ENCODE assay signal across 16 cellular contexts in the genomic region with DNA sequence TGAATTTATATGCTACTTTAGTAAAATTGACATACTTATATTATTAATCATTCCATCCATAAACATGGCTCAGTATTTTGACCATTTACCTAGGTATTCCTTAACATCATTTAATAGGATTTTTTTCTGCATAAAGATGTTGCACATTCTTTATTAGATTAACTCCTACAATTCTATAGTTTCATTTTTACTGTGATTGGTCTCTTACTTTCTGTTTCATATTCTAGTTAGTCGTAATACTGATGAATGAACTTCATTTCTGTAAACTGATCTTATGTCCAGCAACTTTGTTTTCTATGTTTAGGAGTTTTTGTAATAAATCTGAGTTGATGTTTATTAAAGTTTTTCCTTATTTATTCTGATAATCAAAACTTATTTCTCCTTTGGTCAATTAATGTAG.
DNase-seq lines count a peak whose midpoint lies in the region; ATAC-seq lines count a peak whose summit lies in the region.
"Had no signal": no experiment of that assay in that cellular context is flagged by ENCODE, and none has a peak within 500 bp of the region (broad histone marks: within the 10 kb centered on the region; RNA-seq: fewer than 3 reads in every experiment).

No MANE protein-coding gene starts in this region.

- H3K36me3 Mint-ChIP-seq in activated T-cell treated with anti-CD3 and anti-CD28 coated beads, Interleukin-2, amount 50 U/mL, for 4 hours (ENCODE audit: insufficient read depth) = no peaks in the 10 kb centered on the region
- no peaks in the 10 kb centered on the region for H3K36me3 Mint-ChIP-seq in activated T-cell treated with anti-CD3 and anti-CD28 coated beads, Interleukin-2, amount 50 U/mL, for 24 hours (ENCODE audit: low read depth)
- no peaks in the 10 kb centered on the region for H3K36me3 Mint-ChIP-seq in naive thymus-derived CD8-positive, alpha-beta T cell

- no peak overlapping the region for H3K27ac Mint-ChIP-seq in activated T-cell treated with anti-CD3 and anti-CD28 coated beads, Interleukin-2, amount 50 U/mL, for 24 hours
- H3K27ac Mint-ChIP-seq in naive thymus-derived CD8-positive, alpha-beta T cell = peak overlapping the region in 2 of 10 donors; percentile 11 to 49

- H3K4me3 Mint-ChIP-seq in activated T-cell treated with anti-CD3 and anti-CD28 coated beads, Interleukin-2, amount 50 U/mL, for 4 hours = peak overlapping the region; percentile 24
- no peak overlapping the region for H3K4me3 Mint-ChIP-seq in activated T-cell treated with anti-CD3 and anti-CD28 coated beads, Interleukin-2, amount 50 U/mL, for 24 hours
- peak overlapping the region; percentile 7 to 72 (median 30) for H3K4me3 Mint-ChIP-seq in naive thymus-derived CD8-positive, alpha-beta T cell

- POLR2A ChIA-PET in naive thymus-derived CD8-positive, alpha-beta T cell (lab: Charles Lee) = no interaction called here

- DNase-seq in activated T-cell treated with anti-CD3 and anti-CD28 coated beads, Interleukin-2, amount 50 U/mL, for 4 hours = no peak
- no peak for DNase-seq in activated T-cell treated with anti-CD3 and anti-CD28 coated beads, Interleukin-2, amount 50 U/mL, for 24 hours
- DNase-seq in naive thymus-derived CD8-positive, alpha-beta T cell = no peak
- no peak for DNase-seq in SHP77 treated with DMSO at 0.1 percent for 48 hours (lab: John Stamatoyannopoulos, UW)
- no peak for DNase-seq in activated CD4-positive, alpha-beta T cell treated with anti-CD3 and anti-CD28 coated beads, Interleukin-2, amount 50 U/mL, for 4 hours
- no peak for DNase-seq in EL
- DNase-seq: 8988T; activated CD4-positive, alpha-beta T cell treated with anti-CD3 and anti-CD28 coated beads for 1 hour; amygdala; effector memory CD4-positive, alpha-beta T cell; GOT3; NCI-H2171 treated with DMSO at 0.1 percent for 48 hours; right lobe of liver; SIG-M5 had no signal

- ATAC-seq in activated T-cell treated with anti-CD3 and anti-CD28 coated beads, Interleukin-2, amount 50 U/mL, for 4 hours = no peak
- ATAC-seq in GM21825 (IDR thresholded peaks at IDR 0.05; ENCODE audit: unreplicated experiment) (peak; percentile 81), HG03342 (IDR thresholded peaks at IDR 0.05; ENCODE audit: unreplicated experiment) (peak; percentile 91)
- ATAC-seq in naive thymus-derived CD8-positive, alpha-beta T cell = no peak

- H3K27me3 Mint-ChIP-seq in activated T-cell treated with anti-CD3 and anti-CD28 coated beads, Interleukin-2, amount 50 U/mL, for 4 hours (ENCODE audit: low read depth) = no peaks in the 10 kb centered on the region
- no peaks in the 10 kb centered on the region for H3K27me3 Mint-ChIP-seq in activated T-cell treated with anti-CD3 and anti-CD28 coated beads, Interleukin-2, amount 50 U/mL, for 24 hours
- H3K27me3 Mint-ChIP-seq in naive thymus-derived CD8-positive, alpha-beta T cell = no peaks in the 10 kb centered on the region

- peaks cover 6% of the 10 kb centered on the region for H3K4me1 Mint-ChIP-seq in activated T-cell treated with anti-CD3 and anti-CD28 coated beads, Interleukin-2, amount 50 U/mL, for 4 hours (ENCODE audit: low read depth)
- peaks cover 10% of the 10 kb centered on the region for H3K4me1 Mint-ChIP-seq in activated T-cell treated with anti-CD3 and anti-CD28 coated beads, Interleukin-2, amount 50 U/mL, for 24 hours (ENCODE audit: low read depth)
- H3K4me1 Mint-ChIP-seq in naive thymus-derived CD8-positive, alpha-beta T cell = peaks cover 3 to 12% (median 11%) of the 10 kb centered on the region in 4 donors

- no peaks in the 10 kb centered on the region for H3K9me3 Mint-ChIP-seq in activated T-cell treated with anti-CD3 and anti-CD28 coated beads, Interleukin-2, amount 50 U/mL, for 4 hours
- H3K9me3 Mint-ChIP-seq in activated T-cell treated with anti-CD3 and anti-CD28 coated beads, Interleukin-2, amount 50 U/mL, for 24 hours = no peaks in the 10 kb centered on the region
- H3K9me3 Mint-ChIP-seq in naive thymus-derived CD8-positive, alpha-beta T cell = no peaks in the 10 kb centered on the region

Comparison
In these comparisons a context has a peak if more than half of its experiments do, and no peak if none do; other contexts are left out.
1. ATAC-seq: peak in GM21825 (single experiment) and HG03342 (single experiment); none in activated T-cell treated with anti-CD3 and anti-CD28 coated beads, Interleukin-2, amount 50 U/mL, for 4 hours (0 of 2) and naive thymus-derived CD8-positive, alpha-beta T cell (0 of 2).